7 cellular contexts compared by ENCODE assay signal in genomic region chr17:45428050-45428953, GRCh38. TPM values are rescaled to one million over a fixed set of nuclear protein-coding genes. Genes with fewer than 3 reads are reported as not detected.
DNase-seq lines count a peak whose midpoint lies in the region; ATAC-seq lines count a peak whose summit lies in the region.

No MANE protein-coding gene starts in this region.

- DNase-seq in NCI-H69 (lab: John Stamatoyannopoulos, UW) (peak; percentile 88), dermis blood vessel endothelial cell (peak; percentile 82), lung microvascular endothelial cell (ENCODE audit: low read depth in 2 of 2) (peak; percentile 73 to 82)
- peak; percentile 66 to 71 for DNase-seq in activated CD4-positive, alpha-beta T cell treated with anti-CD3 and anti-CD28 coated beads, Interleukin-2, amount 50 U/mL, for 4 hours
- peak; percentile 67 for DNase-seq in stimulated activated CD8-positive, alpha-beta memory T cell treated with anti-CD3 and anti-CD28 coated beads, Interleukin-15, amount 100 ng/mL, for 1 hour (ENCODE audit: low read depth)

- ATAC-seq in GM18502 (IDR thresholded peaks at IDR 0.05; ENCODE audit: poor library complexity, unreplicated experiment) (peak; percentile 50), HG03432 (IDR thresholded peaks at IDR 0.05; ENCODE audit: unreplicated experiment) (peak; percentile 48)

RNA-seq across cellular contexts. Expression of gene ARHGAP27, which starts 4.4 kb away (rescaled TPM):
- total RNA-seq in dermis blood vessel endothelial cell (61.8 and 66.5 TPM in 2 replicates), lung microvascular endothelial cell (19.0 and 33.7 TPM in 2 replicates)

Comparison
In these comparisons a context has a peak if more than half of its experiments do, and no peak if none do; other contexts are left out.
1. Peak in every context shown above with its lines: DNase-seq and ATAC-seq.